11 cellular contexts compared by ENCODE assay signal in the genomic region with DNA sequence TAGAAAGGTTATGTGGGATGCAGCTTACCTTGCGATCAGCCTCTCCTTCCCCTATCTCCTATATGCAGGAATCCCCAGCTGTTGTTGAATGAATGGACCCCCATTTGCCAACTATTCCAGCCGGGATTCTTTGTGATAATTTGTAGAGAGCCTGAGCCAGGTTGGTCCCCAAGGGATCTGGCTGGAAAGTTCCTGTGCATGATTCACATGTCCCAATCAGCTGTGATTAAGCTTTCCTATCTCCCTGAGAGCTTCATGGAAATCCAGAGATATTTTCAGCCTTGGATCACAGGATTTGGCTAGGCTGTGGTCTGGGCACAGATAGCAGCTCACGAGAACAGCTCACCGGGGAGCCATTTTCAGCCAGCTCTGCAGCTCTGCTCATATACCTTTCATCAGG.
DNase-seq lines count a peak whose midpoint lies in the region; ATAC-seq and TF ChIP-seq lines count a peak whose summit lies in the region.
"Had no signal": no experiment of that assay in that cellular context is flagged by ENCODE, and none has a peak within 500 bp of the region (broad histone marks: within the 10 kb centered on the region; RNA-seq: fewer than 3 reads in every experiment).

No MANE protein-coding gene starts in this region.

- H3K4me1 ChIP-seq in HUES64 (ENCODE audit: insufficient read depth, low read length) (peaks cover 15% of the 10 kb centered on the region; the same call in 1 of the 2 replicates), tibial artery (peaks cover 0 to 66% (median 24%) of the 10 kb centered on the region in 4 donors), Karpas-422 (ENCODE audit: low read length) (no peaks in the 10 kb centered on the region)
- H3K4me1 ChIP-seq: HAP-1 had no signal

- TF ChIP-seq CTCF in choroid plexus epithelial cell (conservative IDR thresholded peaks at IDR 0.05; ENCODE audit: low read depth, low read length) = no peak
- TF ChIP-seq CTCF in tibial artery (IDR thresholded peaks at IDR 0.05) = no peak

- no peaks in the 10 kb centered on the region for H3K9me2 ChIP-seq in Karpas-422 (replicated peaks; ENCODE audit: insufficient read depth, low read length)

- H3K4me3 ChIP-seq in HUES64 (ENCODE audit: low read length) = no peak overlapping the region
- no peak overlapping the region for H3K4me3 ChIP-seq in choroid plexus epithelial cell (ENCODE audit: low read depth, low read length)
- H3K4me3 ChIP-seq in tibial artery = no peak overlapping the region
- H3K4me3 ChIP-seq in Karpas-422 (ENCODE audit: low read length) = no peak overlapping the region
- H3K4me3 ChIP-seq: HAP-1 had no signal

- H3K27ac ChIP-seq in HUES64 (ENCODE audit: low read depth, low read length) (no peak overlapping the region), layer of hippocampus (ENCODE audit: low read depth, low read length) (peak overlapping the region; percentile 62), tibial artery (peak overlapping the region; percentile 55 to 58), Karpas-422 (ENCODE audit: low read length) (no peak overlapping the region)
- H3K27ac ChIP-seq: epithelial cell of prostate, KMS-11 had no signal

- H3K9ac ChIP-seq in HUES64 (ENCODE audit: low read depth, low read length) (peak overlapping the region; percentile 17; the same call in 1 of the 2 replicates), Karpas-422 (ENCODE audit: low read length) (no peak overlapping the region)
- H3K9ac ChIP-seq: KMS-11 had no signal

- intact Hi-C loops in tibial artery (cut with DNase I; ENCODE audit: low total_unique reads) = no loop called here

- 85% methylated on average over 4 of the region's 4 CpGs for WGBS in HUES64

- peaks cover 6% of the 10 kb centered on the region; the same call in 1 of the 2 replicates for H3K9me3 ChIP-seq in HUES64 (ENCODE audit: insufficient read depth, low read depth, low read length)
- H3K9me3 ChIP-seq in tibial artery = no peaks in the 10 kb centered on the region
- H3K9me3 ChIP-seq in Karpas-422 (ENCODE audit: low read length) = no peaks in the 10 kb centered on the region
- H3K9me3 ChIP-seq: HAP-1 had no signal

- no peaks in the 10 kb centered on the region for H4K20me1 ChIP-seq in Karpas-422 (ENCODE audit: insufficient read depth, low read depth, low read length)

- H3K79me2 ChIP-seq in Karpas-422 (ENCODE audit: low read length) = no peaks in the 10 kb centered on the region

- no peak for ATAC-seq in GM21526 (IDR thresholded peaks at IDR 0.05; ENCODE audit: low FRiP score, unreplicated experiment)
- no peak for ATAC-seq in stimulated activated naive CD8-positive, alpha-beta T cell treated with anti-CD3 and anti-CD28 coated beads, Interleukin-15, Interleukin-2, amounts not matched to agents 100 U/mL and 50 U/mL, for 24 hours
- ATAC-seq in HG03097 (IDR thresholded peaks at IDR 0.05; ENCODE audit: low FRiP score, unreplicated experiment) = no peak

- H3K36me3 ChIP-seq in HUES64 (ENCODE audit: insufficient read depth, low read length) (peaks cover 10% of the 10 kb centered on the region), tibial artery (peaks cover 3 to 7% (median 5%) of the 10 kb centered on the region in 3 donors), Karpas-422 (ENCODE audit: insufficient read depth, low read length) (no peaks in the 10 kb centered on the region)
- H3K36me3 ChIP-seq: HAP-1 had no signal

- H3K4me2 ChIP-seq in Karpas-422 (ENCODE audit: low read depth, low read length, poor library complexity, severe bottlenecking) = no peak overlapping the region
- H3K4me2 ChIP-seq: KMS-11 had no signal

- peak; percentile 95 for DNase-seq in choroid plexus epithelial cell (ENCODE audit: low read depth)
- DNase-seq in tibial artery = peak; percentile 78 to 85
- DNase-seq in stimulated activated naive CD8-positive, alpha-beta T cell treated with anti-CD3 and anti-CD28 coated beads, Interleukin-15, Interleukin-2, amounts not matched to agents 100 U/mL and 50 U/mL, for 24 hours = no peak
- no peak for DNase-seq in Karpas-422

- no peak overlapping the region for H2AFZ ChIP-seq in Karpas-422 (ENCODE audit: low read length)

- H3K27me3 ChIP-seq in HUES64 (ENCODE audit: insufficient read depth, low read length) (no peaks in the 10 kb centered on the region), layer of hippocampus (ENCODE audit: control insufficient read depth, insufficient read depth, low read length) (no peaks in the 10 kb centered on the region), tibial artery (no peaks in the 10 kb centered on the region), Karpas-422 (ENCODE audit: low read length) (no peaks in the 10 kb centered on the region)

Comparison
In these comparisons a context has a peak if more than half of its experiments do, and no peak if none do; other contexts are left out.
1. H3K27ac ChIP-seq: peak in layer of hippocampus (single experiment) and tibial artery (2 of 2); none in HUES64 (single experiment) and Karpas-422 (single experiment).
2. DNase-seq: peak in choroid plexus epithelial cell (single experiment) and tibial artery (2 of 2); none in stimulated activated naive CD8-positive, alpha-beta T cell treated with anti-CD3 and anti-CD28 coated beads, Interleukin-15, Interleukin-2, amounts not matched to agents 100 U/mL and 50 U/mL, for 24 hours (single experiment) and Karpas-422 (single experiment).